8 cellular contexts compared by ENCODE assay signal in genomic region chr16:50024684-50025543, GRCh38. TPM values are rescaled to one million over a fixed set of nuclear protein-coding genes. Genes with fewer than 3 reads are reported as not detected.
DNase-seq lines count a peak whose midpoint lies in the region; ATAC-seq and TF ChIP-seq lines count a peak whose summit lies in the region.

CNEP1R1 (plus strand) TSS chr16:50025225; CDS start chr16:50025316, 91 bp downstream.

- DNase-seq in NCI-H1417 treated with DMSO at 0.1 percent for 48 hours (lab: John Stamatoyannopoulos, UW) = peak; percentile 87
- DNase-seq in SW480 (ENCODE audit: low spot score) = peak; percentile 94
- DNase-seq in activated naive CD8-positive, alpha-beta T cell treated with anti-CD3 and anti-CD28 coated beads, Interleukin-2, amount 50 U/mL, for 24 hours = peak; percentile 90
- peak; percentile 96 to 98 for DNase-seq in cardiac muscle cell (ENCODE audit: low read depth in 1 of 2, low spot score in 1 of 2)
- peak; percentile 94 to 99 for DNase-seq in trophoblast cell
- peak; percentile 96 for DNase-seq in transverse colon

- peak within 1 kb of the TSS; percentile 84 for H3K27ac Mint-ChIP-seq in activated naive CD8-positive, alpha-beta T cell treated with anti-CD3 and anti-CD28 coated beads, Interleukin-2, amount 50 U/mL, for 24 hours

- no peak within 1 kb of the TSS for H2BK12ac ChIP-seq in trophoblast cell (ENCODE audit: low read length)

- peak; percentile 99 for ATAC-seq in HG02798 (IDR thresholded peaks at IDR 0.05; ENCODE audit: poor library complexity, unreplicated experiment)
- ATAC-seq in activated naive CD8-positive, alpha-beta T cell treated with anti-CD3 and anti-CD28 coated beads, Interleukin-2, amount 50 U/mL, for 24 hours = peak; percentile 100

- no peaks in the 10 kb centered on the region for H3K36me3 Mint-ChIP-seq in activated naive CD8-positive, alpha-beta T cell treated with anti-CD3 and anti-CD28 coated beads, Interleukin-2, amount 50 U/mL, for 24 hours (ENCODE audit: low read depth)

- H3K4ac ChIP-seq in trophoblast cell (ENCODE audit: low read depth, low read length) = peak within 1 kb of the TSS; percentile 65

- H2BK5ac ChIP-seq in trophoblast cell (ENCODE audit: low read depth, low read length, poor library complexity) = peak within 1 kb of the TSS; percentile 39

- H3K4me2 ChIP-seq in trophoblast cell (ENCODE audit: low read length) = peak within 1 kb of the TSS; percentile 80

- in situ Hi-C loops in transverse colon (cut with MboI; ENCODE audit: low pct_ligation_motif_present in 1 of 4, low pct_unique_long_range_greater_than_20kb in 1 of 4, low sequenced_read_pairs in 3 of 4) = loop anchor here (5.0 to 25.0 kb wide), 6 partner anchors 180 to 640 kb away; partner anchors contain the start of gene BRD7 (in 1 of the 4)

- peak within 1 kb of the TSS; percentile 48 for H2AK5ac ChIP-seq in trophoblast cell (ENCODE audit: low read length)

- intact Hi-C loops in transverse colon (cut with DNase I; ENCODE audit: low total_unique reads) = no loop called here

- peaks cover 9% of the 10 kb centered on the region for H3K79me2 ChIP-seq in trophoblast cell (ENCODE audit: control insufficient read depth, insufficient read depth, low read length, poor library complexity)

- peak within 1 kb of the TSS; percentile 71 for H2AFZ ChIP-seq in trophoblast cell (ENCODE audit: insufficient read depth, low read length, poor library complexity)

- H3K14ac ChIP-seq in trophoblast cell (ENCODE audit: low read length) = peak within 1 kb of the TSS; percentile 94

- H3K9me3 Mint-ChIP-seq in activated naive CD8-positive, alpha-beta T cell treated with anti-CD3 and anti-CD28 coated beads, Interleukin-2, amount 50 U/mL, for 24 hours = no peaks in the 10 kb centered on the region

- peak within 1 kb of the TSS; percentile 98 for H4K12ac ChIP-seq in trophoblast cell (ENCODE audit: low read depth, low read length)

- H3K79me1 ChIP-seq in trophoblast cell (ENCODE audit: low read length) = peaks cover 6% of the 10 kb centered on the region

- TF ChIP-seq CTCF in GM12875 (IDR thresholded peaks at IDR 0.05; ENCODE audit: borderline replicate concordance, insufficient read depth, low read depth, low read length) (peak; percentile 100), cardiac muscle cell (IDR thresholded peaks at IDR 0.05; ENCODE audit: low read depth, low read length) (peak; percentile 100), transverse colon (IDR thresholded peaks at IDR 0.05) (peak; percentile 100)

- H3K23ac ChIP-seq in trophoblast cell (ENCODE audit: low read length) = no peak within 1 kb of the TSS

- peak within 1 kb of the TSS; percentile 92 for H3K4me3 Mint-ChIP-seq in activated naive CD8-positive, alpha-beta T cell treated with anti-CD3 and anti-CD28 coated beads, Interleukin-2, amount 50 U/mL, for 24 hours

- H3K27me3 ChIP-seq in cardiac muscle cell (no peaks in the 10 kb centered on the region), trophoblast cell (ENCODE audit: insufficient read depth, low read length) (no peaks in the 10 kb centered on the region), transverse colon (no peaks in the 10 kb centered on the region)

- H3K4me3 ChIP-seq in GM12875 (ENCODE audit: low read depth, low read length) (peak within 1 kb of the TSS; percentile 87), cardiac muscle cell (peak within 1 kb of the TSS; percentile 90), trophoblast cell (ENCODE audit: low read depth, low read length) (peak within 1 kb of the TSS; percentile 94), transverse colon (peak within 1 kb of the TSS; percentile 86 to 97 (median 94))

- H4K8ac ChIP-seq in trophoblast cell (ENCODE audit: low read depth, low read length) = peak within 1 kb of the TSS; percentile 99

- H3K9me3 ChIP-seq in cardiac muscle cell (ENCODE audit: low read depth) (no peaks in the 10 kb centered on the region), trophoblast cell (ENCODE audit: insufficient read depth, low read depth, low read length) (no peaks in the 10 kb centered on the region), transverse colon (no peaks in the 10 kb centered on the region)

- H3K4me1 Mint-ChIP-seq in activated naive CD8-positive, alpha-beta T cell treated with anti-CD3 and anti-CD28 coated beads, Interleukin-2, amount 50 U/mL, for 24 hours = peaks cover 24% of the 10 kb centered on the region

- no peaks in the 10 kb centered on the region for H3K27me3 Mint-ChIP-seq in activated naive CD8-positive, alpha-beta T cell treated with anti-CD3 and anti-CD28 coated beads, Interleukin-2, amount 50 U/mL, for 24 hours

- peaks cover 6% of the 10 kb centered on the region for H3K4me1 ChIP-seq in cardiac muscle cell (ENCODE audit: low read depth)
- no peaks in the 10 kb centered on the region for H3K4me1 ChIP-seq in trophoblast cell (ENCODE audit: control insufficient read depth in 1 of 2, insufficient read depth in 2 of 2, low read length in 2 of 2)
- H3K4me1 ChIP-seq in transverse colon = peaks cover 0 to 35% (median 19%) of the 10 kb centered on the region in 4 donors

- H4K91ac ChIP-seq in trophoblast cell (ENCODE audit: low read depth, low read length) = peak within 1 kb of the TSS; percentile 87

- peak; percentile 15 for TF ChIP-seq EP300 in transverse colon (IDR thresholded peaks at IDR 0.05; ENCODE audit: low read depth)

- H3K27ac ChIP-seq in cardiac muscle cell (peak within 1 kb of the TSS; percentile 66), trophoblast cell (ENCODE audit: low read depth, low read length) (peak within 1 kb of the TSS; percentile 29), transverse colon (peak within 1 kb of the TSS; percentile 85 to 93 (median 90))

- WGBS in trophoblast cell (ENCODE audit: extremely low coverage, insufficient coverage, insufficient read length) = no CpG with 5 or more reads among the region's 65 CpGs
- WGBS in transverse colon (ENCODE audit: low coverage in 1 of 2), 2 donors = 0 to 1% methylated on average over 1 to 55 of the region's 65 CpGs

- TF ChIP-seq POLR2A in transverse colon (IDR thresholded peaks at IDR 0.05) = peak; percentile 76

- H3K36me3 ChIP-seq in cardiac muscle cell = peaks cover 4% of the 10 kb centered on the region
- H3K36me3 ChIP-seq in trophoblast cell (ENCODE audit: control insufficient read depth in 1 of 2, insufficient read depth in 2 of 2, low read length in 2 of 2) = peaks cover 0 to 5% of the 10 kb centered on the region in 2 experiments
- H3K36me3 ChIP-seq in transverse colon = peaks cover 0 to 6% (median 0%) of the 10 kb centered on the region in 4 donors

- H3K9ac ChIP-seq in trophoblast cell (ENCODE audit: low read length) = peak within 1 kb of the TSS; percentile 82

- H2BK120ac ChIP-seq in trophoblast cell (ENCODE audit: insufficient read depth, low read length, poor library complexity) = peak within 1 kb of the TSS; percentile 61

- H3K18ac ChIP-seq in trophoblast cell (ENCODE audit: low read length) = peak within 1 kb of the TSS; percentile 95

RNA-seq across cellular contexts. Expression of gene CNEP1R1, which starts in this region (rescaled TPM):
- 14.4 and 16.6 TPM in 2 replicates for total RNA-seq in cardiac muscle cell
- 24.3 and 30.6 TPM in 2 replicates for polyA plus RNA-seq in cardiac muscle cell
- 16.7 and 17.0 TPM in 2 replicates for polyA plus RNA-seq in trophoblast cell (2013)
- total RNA-seq in transverse colon = 10 to 100 TPM in 3 of 4 donors, 1 to 10 TPM in 1; 7.6 to 21.6 (median 14.9) TPM

Comparison
In these comparisons a context has a peak if more than half of its experiments do, and no peak if none do; other contexts are left out.
1. Peak in every context shown above with its lines: DNase-seq, ATAC-seq, H3K4me3 ChIP-seq and H3K27ac ChIP-seq.
2. H3K27ac ChIP-seq: peak in every context shown above with its lines; median percentile 90 in transverse colon; 66 in cardiac muscle cell; 29 in trophoblast cell.